Comparison of ENCODE assay signal across 30 cellular contexts in the genomic region with DNA sequence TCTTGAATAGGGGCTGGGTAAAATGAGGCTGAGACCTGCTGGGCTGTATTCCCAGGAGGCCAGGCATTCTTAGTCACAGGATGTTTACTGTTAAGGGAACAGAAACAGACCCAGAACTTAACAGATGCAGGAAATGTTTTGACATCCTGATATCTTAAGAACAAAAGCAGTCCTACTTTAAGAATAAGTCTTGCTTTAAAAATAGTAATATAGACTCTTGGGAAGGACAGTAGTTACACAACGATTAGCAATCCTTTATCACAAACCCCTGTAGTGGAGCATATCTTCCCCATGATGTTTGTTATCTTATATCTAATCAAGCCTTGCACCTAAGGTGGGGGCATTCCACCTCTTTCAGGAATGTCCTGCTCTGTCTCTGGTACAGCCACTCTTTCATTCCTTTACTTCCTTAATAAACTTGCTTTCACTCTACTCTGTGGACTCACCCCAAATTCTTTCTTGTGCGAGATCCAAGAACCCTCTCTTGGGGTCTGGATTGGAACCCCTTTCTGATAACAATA.
DNase-seq lines count a peak whose midpoint lies in the region; ATAC-seq, FAIRE-seq and TF ChIP-seq lines count a peak whose summit lies in the region.
"Had no signal": no experiment of that assay in that cellular context is flagged by ENCODE, and none has a peak within 500 bp of the region (broad histone marks: within the 10 kb centered on the region; RNA-seq: fewer than 3 reads in every experiment).

No MANE protein-coding gene starts in this region.

- no peak overlapping the region for H3K9ac ChIP-seq in liver (ENCODE audit: low read depth in 1 of 2, low read length in 2 of 2)
- H3K9ac ChIP-seq in HepG2 (ENCODE audit: insufficient read depth, low read depth, low read length), result no peak overlapping the region
- H3K9ac ChIP-seq: SK-N-SH had no signal

- TF ChIP-seq RAD21 in liver (IDR thresholded peaks at IDR 0.05) (no peak), HepG2 (CRISPR knock-in tag; IDR thresholded peaks at IDR 0.05) (no peak)

- no peak for ATAC-seq in HepG2
- ATAC-seq in left lobe of liver, result peak; percentile 13
- no peak for ATAC-seq in sciatic nerve
- no peak for ATAC-seq in GM18909 (IDR thresholded peaks at IDR 0.05; ENCODE audit: poor library complexity, unreplicated experiment)
- no peak for ATAC-seq in HG03565 (IDR thresholded peaks at IDR 0.05; ENCODE audit: unreplicated experiment)
- ATAC-seq: A549; activated CD8-positive, alpha-beta memory T cell treated with anti-CD3 and anti-CD28 coated beads, Interleukin-2, amount 10 ng/mL, durations not matched to agents 7 days and 5 days had no signal

- TF ChIP-seq EP300 in HepG2 (IDR thresholded peaks at IDR 0.05; ENCODE audit: low read depth in 2 of 2, low read length in 2 of 2), result no peak
- no peak for TF ChIP-seq EP300 in HepG2 (CRISPR knock-in tag; IDR thresholded peaks at IDR 0.05; ENCODE audit: borderline replicate concordance)

- H3K4me2 ChIP-seq in HepG2 (ENCODE audit: low read depth, low read length), result no peak overlapping the region
- H3K4me2 ChIP-seq: A549, SK-N-SH had no signal

- H3K27me3 ChIP-seq in liver (ENCODE audit: control insufficient read depth in 4 of 4, insufficient read depth in 4 of 4, low read length in 3 of 4) (peaks cover 0 to 4% (median 0%) of the 10 kb centered on the region in 4 donors), HepG2 (ENCODE audit: control insufficient read depth in 1 of 2, insufficient read depth in 2 of 2, low read length in 2 of 2) (no peaks in the 10 kb centered on the region)

- POLR2A ChIA-PET in HepG2 (lab: Yijun Ruan, JAX), result no interaction called here

- WGBS in liver, result 35% methylated on average over 2 of the region's 2 CpGs
- WGBS in HepG2 (ENCODE audit: low lambda C conversion rate), result 18% methylated on average over 2 of the region's 2 CpGs

- H3K4me3 ChIP-seq in liver (ENCODE audit: low read depth in 1 of 3, low read length in 3 of 3) (no peak overlapping the region), HepG2 (replicated peaks in 1 of 3; ENCODE audit: insufficient read depth in 1 of 3, low read depth in 2 of 3, low read length in 3 of 3) (no peak overlapping the region)
- H3K4me3 ChIP-seq: A549, prostate gland had no signal

- DNase-seq in HepG2 (ENCODE audit: low spot score) (no peak), dermis blood vessel endothelial cell (peak; percentile 92), left lobe of liver (ENCODE audit: low spot score) (no peak), sciatic nerve (ENCODE audit: low spot score) (no peak), iPS-NIHi11 (ENCODE audit: low spot score) (no peak)
- DNase-seq: activated CD4-positive, alpha-beta T cell treated with anti-CD3 and anti-CD28 coated beads, Interleukin-2, amount 10 ng/mL, durations not matched to agents 7 days and 5 days; activated CD8-positive, alpha-beta memory T cell treated with anti-CD3 and anti-CD28 coated beads, Interleukin-2, amount 10 ng/mL, durations not matched to agents 7 days and 5 days; activated naive CD4-positive, alpha-beta T cell treated with anti-CD3 and anti-CD28 coated beads, Interleukin-2, amount 10 ng/mL, durations not matched to agents 7 days and 5 days; COR-L47; foreskin melanocyte; H7; Kasumi-1; NCI-H1105; NCI-H2029; NCI-H2227 treated with DMSO at 0.1 percent for 48 hours; NCI-H69; SK-N-SH; small intestine; stimulated activated CD4-positive, alpha-beta T cell treated with anti-CD3 and anti-CD28 coated beads, Interleukin-2, amount 100 ng/mL, for 24 hours; substantia nigra; WERI-Rb-1 had no signal

- CTCF ChIA-PET in HepG2 (lab: Yijun Ruan, JAX; ENCODE audit: low intra/inter-chr PET ratio, low total read pairs), result no interaction called here

- H3K79me2 ChIP-seq in HepG2 (ENCODE audit: insufficient read depth, low read length), result no peaks in the 10 kb centered on the region

- no TSS peak for BruUV-seq in HepG2 (replicated peaks; lab: Mats Ljungman, UMichigan)

- intact Hi-C loops in HepG2 (cut with micrococcal nuclease; ENCODE audit: unreplicated experiment), result no loop called here
- intact Hi-C loops in sciatic nerve (cut with DNase I), result no loop called here

- no peak overlapping the region for H2AFZ ChIP-seq in HepG2 (ENCODE audit: low read length)

- peak overlapping the region; percentile 8 to 20 for H3K27ac ChIP-seq in liver (ENCODE audit: low read depth in 1 of 2, low read length in 2 of 2)
- no peak overlapping the region for H3K27ac ChIP-seq in HepG2 (ENCODE audit: extremely low read length, insufficient read depth, low read length)
- H3K27ac ChIP-seq: A549, epithelial cell of prostate, neutrophil, prostate gland, RWPE1, WERI-Rb-1 had no signal

- FAIRE-seq in HepG2 (lab: Jason Lieb, UNC), result no peak
- FAIRE-seq: A549, keratinocyte, small intestine had no signal

- H3K4me1 ChIP-seq in liver (ENCODE audit: control insufficient read depth in 4 of 4, insufficient read depth in 4 of 4, low read length in 3 of 4) (peaks cover 0 to 6% (median 0%) of the 10 kb centered on the region in 4 donors), HepG2 (ENCODE audit: insufficient read depth, low read length) (peaks cover 15% of the 10 kb centered on the region)
- H3K4me1 ChIP-seq: prostate gland had no signal

- H3K9me3 ChIP-seq in liver (ENCODE audit: control insufficient read depth in 4 of 4, low read length in 3 of 4) (no peaks in the 10 kb centered on the region), HepG2 (ENCODE audit: low read length) (no peaks in the 10 kb centered on the region)
- H3K9me3 ChIP-seq: A549, neutrophil, prostate gland, SK-N-SH had no signal

- no peaks in the 10 kb centered on the region for H4K20me1 ChIP-seq in HepG2 (ENCODE audit: insufficient read depth, low read length)

- no peak for TF ChIP-seq POLR2A in HepG2 (IDR thresholded peaks at IDR 0.05; ENCODE audit: insufficient read depth in 1 of 2, low read depth in 2 of 2, low read length in 2 of 2)

- in situ Hi-C loops in HepG2 (cut with HindIII; ENCODE audit: extremely low pct_ligation_motif_present, low pct_unique_long_range_greater_than_20kb), result no loop called here

- TF ChIP-seq CTCF in liver (IDR thresholded peaks at IDR 0.05; ENCODE audit: low read depth, low read length, missing input control), result no peak
- no peak for TF ChIP-seq CTCF in HepG2 (CRISPR knock-in tag; IDR thresholded peaks at IDR 0.05)

- no peaks in the 10 kb centered on the region for H3K36me3 ChIP-seq in liver (ENCODE audit: control insufficient read depth in 4 of 4, insufficient read depth in 3 of 4, low read depth in 1 of 4, low read length in 3 of 4)
- no peaks in the 10 kb centered on the region for H3K36me3 ChIP-seq in HepG2 (replicated peaks in 1 of 2; ENCODE audit: control insufficient read depth in 1 of 2, insufficient read depth in 2 of 2, low read length in 2 of 2)
- H3K36me3 ChIP-seq: neutrophil, prostate gland, WERI-Rb-1 had no signal

TF ChIP-seq in liver, 16 proteins besides CTCF, POLR2A, EP300 and RAD21:
- TF ChIP-seq NR2F2 (IDR thresholded peaks at IDR 0.05), result peak; percentile 27
- TF ChIP-seq, protein P1, sequence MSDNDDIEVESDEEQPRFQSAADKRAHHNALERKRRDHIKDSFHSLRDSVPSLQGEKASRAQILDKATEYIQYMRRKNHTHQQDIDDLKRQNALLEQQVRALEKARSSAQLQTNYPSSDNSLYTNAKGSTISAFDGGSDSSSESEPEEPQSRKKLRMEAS (IDR thresholded peaks at IDR 0.05), result no peak
- no peak for TF ChIP-seq SP1 (IDR thresholded peaks at IDR 0.05)
- peak; percentile 36 for TF ChIP-seq YY1 (IDR thresholded peaks at IDR 0.05)

TF ChIP-seq in HepG2, 621 proteins besides CTCF, POLR2A, EP300 and RAD21 (continues in another document):
- no peak for TF ChIP-seq ZNF253 (CRISPR knock-in tag; IDR thresholded peaks at IDR 0.05; ENCODE audit: borderline replicate concordance)
- TF ChIP-seq, protein P2, sequence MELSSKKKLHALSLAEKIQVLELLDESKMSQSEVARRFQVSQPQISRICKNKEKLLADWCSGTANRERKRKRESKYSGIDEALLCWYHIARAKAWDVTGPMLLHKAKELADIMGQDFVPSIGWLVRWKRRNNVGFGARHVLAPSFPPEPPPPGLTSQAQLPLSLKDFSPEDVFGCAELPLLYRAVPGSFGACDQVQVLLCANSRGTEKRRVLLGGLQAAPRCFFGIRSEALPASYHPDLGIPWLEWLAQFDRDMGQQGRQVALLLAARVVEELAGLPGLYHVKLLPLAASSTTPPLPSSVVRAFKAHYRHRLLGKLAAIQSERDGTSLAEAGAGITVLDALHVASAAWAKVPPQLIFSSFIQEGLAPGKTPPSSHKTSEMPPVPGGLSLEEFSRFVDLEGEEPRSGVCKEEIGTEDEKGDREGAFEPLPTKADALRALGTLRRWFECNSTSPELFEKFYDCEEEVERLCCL (CRISPR knock-in tag; IDR thresholded peaks at IDR 0.05; ENCODE audit: borderline replicate concordance), result no peak
